ENCODE assay signal across 8 cellular contexts in genomic region chr11:13207665-13208594, GRCh38.
DNase-seq lines count a peak whose midpoint lies in the region; ATAC-seq and TF ChIP-seq lines count a peak whose summit lies in the region.

No MANE protein-coding gene starts in this region.

- H3K4me3 Mint-ChIP-seq in CD8-positive, alpha-beta T cell, result peak overlapping the region; percentile 79
- peak overlapping the region; percentile 71 for H3K4me3 Mint-ChIP-seq in activated T-helper 1 cell treated with anti-CD3 and anti-CD28 coated beads, Interleukin-12 subunit alpha, Interleukin-12 subunit beta, Interleukin-2, Interleukin-4 antibody, amounts not matched to agents 30 ng/mL and 10 ng/mL and 1 ng/mL, durations not matched to agents 14 hours and 24 hours and 36 hours

- peak overlapping the region; percentile 37 for H3K4me3 ChIP-seq in CD8-positive, alpha-beta T cell (ENCODE audit: low read depth, low read length)
- H3K4me3 ChIP-seq in foreskin fibroblast (ENCODE audit: low read depth in 1 of 2, low read length in 2 of 2), result peak overlapping the region; percentile 25 to 37
- H3K4me3 ChIP-seq in osteoblast (ENCODE audit: insufficient read depth, low read length), result peak overlapping the region; percentile 55

- H4K20me1 ChIP-seq in osteoblast (ENCODE audit: insufficient read depth, low read length), result no peaks in the 10 kb centered on the region

- H3K27ac Mint-ChIP-seq in CD8-positive, alpha-beta T cell, result peak overlapping the region; percentile 46
- H3K27ac Mint-ChIP-seq in activated T-helper 1 cell treated with anti-CD3 and anti-CD28 coated beads, Interleukin-12 subunit alpha, Interleukin-12 subunit beta, Interleukin-2, Interleukin-4 antibody, amounts not matched to agents 30 ng/mL and 10 ng/mL and 1 ng/mL, durations not matched to agents 14 hours and 24 hours and 36 hours, result peak overlapping the region; percentile 83

- H3K4me1 ChIP-seq in CD8-positive, alpha-beta T cell (ENCODE audit: insufficient read depth, low read length), result peaks cover 7% of the 10 kb centered on the region
- H3K4me1 ChIP-seq in osteoblast (ENCODE audit: insufficient read depth, low read length), result peaks cover 11% of the 10 kb centered on the region

- POLR2A ChIA-PET in CD8-positive, alpha-beta T cell (lab: Charles Lee), result interaction anchor here (0.7 kb wide), 1 partner anchor 16 kb away, joined by 4 read pairs; no protein-coding TSS in a partner anchor

- H3K4me1 Mint-ChIP-seq in CD8-positive, alpha-beta T cell (ENCODE audit: low read depth), result peaks cover 18% of the 10 kb centered on the region
- peaks cover 34% of the 10 kb centered on the region for H3K4me1 Mint-ChIP-seq in activated T-helper 1 cell treated with anti-CD3 and anti-CD28 coated beads, Interleukin-12 subunit alpha, Interleukin-12 subunit beta, Interleukin-2, Interleukin-4 antibody, amounts not matched to agents 30 ng/mL and 10 ng/mL and 1 ng/mL, durations not matched to agents 14 hours and 24 hours and 36 hours (ENCODE audit: low read depth)

- no peaks in the 10 kb centered on the region for H3K36me3 Mint-ChIP-seq in CD8-positive, alpha-beta T cell
- no peaks in the 10 kb centered on the region for H3K36me3 Mint-ChIP-seq in activated T-helper 1 cell treated with anti-CD3 and anti-CD28 coated beads, Interleukin-12 subunit alpha, Interleukin-12 subunit beta, Interleukin-2, Interleukin-4 antibody, amounts not matched to agents 30 ng/mL and 10 ng/mL and 1 ng/mL, durations not matched to agents 14 hours and 24 hours and 36 hours (ENCODE audit: low read depth)

- ATAC-seq in CD8-positive, alpha-beta T cell, result peak; percentile 69
- no peak for ATAC-seq in GM21786 (IDR thresholded peaks at IDR 0.05; ENCODE audit: unreplicated experiment)
- ATAC-seq in HG02763 (IDR thresholded peaks at IDR 0.05; ENCODE audit: unreplicated experiment), result no peak
- ATAC-seq in GM19463 (IDR thresholded peaks at IDR 0.05; ENCODE audit: unreplicated experiment), result no peak

- peak overlapping the region; percentile 87 for H2AFZ ChIP-seq in osteoblast (ENCODE audit: low read length)

- H3K9me3 Mint-ChIP-seq in CD8-positive, alpha-beta T cell, result no peaks in the 10 kb centered on the region
- H3K9me3 Mint-ChIP-seq in activated T-helper 1 cell treated with anti-CD3 and anti-CD28 coated beads, Interleukin-12 subunit alpha, Interleukin-12 subunit beta, Interleukin-2, Interleukin-4 antibody, amounts not matched to agents 30 ng/mL and 10 ng/mL and 1 ng/mL, durations not matched to agents 14 hours and 24 hours and 36 hours, result no peaks in the 10 kb centered on the region

- H3K27me3 Mint-ChIP-seq in CD8-positive, alpha-beta T cell (ENCODE audit: low read depth), result no peaks in the 10 kb centered on the region
- no peaks in the 10 kb centered on the region for H3K27me3 Mint-ChIP-seq in activated T-helper 1 cell treated with anti-CD3 and anti-CD28 coated beads, Interleukin-12 subunit alpha, Interleukin-12 subunit beta, Interleukin-2, Interleukin-4 antibody, amounts not matched to agents 30 ng/mL and 10 ng/mL and 1 ng/mL, durations not matched to agents 14 hours and 24 hours and 36 hours (ENCODE audit: insufficient read depth)

- H3K79me2 ChIP-seq in osteoblast (ENCODE audit: insufficient read depth, low read length), result no peaks in the 10 kb centered on the region

- no peak for TF ChIP-seq CTCF in CD8-positive, alpha-beta T cell (IDR thresholded peaks at IDR 0.05)
- TF ChIP-seq CTCF in foreskin fibroblast (IDR thresholded peaks at IDR 0.05; ENCODE audit: low read depth, low read length), result no peak
- no peak for TF ChIP-seq CTCF in osteoblast (IDR thresholded peaks at IDR 0.05; ENCODE audit: extremely low read depth, low read depth, low read length)

- H3K36me3 ChIP-seq in CD8-positive, alpha-beta T cell (ENCODE audit: insufficient read depth, low read length), result no peaks in the 10 kb centered on the region
- H3K36me3 ChIP-seq in osteoblast (ENCODE audit: insufficient read depth, low read length), result no peaks in the 10 kb centered on the region

- intact Hi-C loops in CD8-positive, alpha-beta T cell (cut with DNase I, micrococcal nuclease), result no loop called here
- intact Hi-C loops in activated T-helper 1 cell treated with anti-CD3 and anti-CD28 coated beads, Interleukin-12 subunit alpha, Interleukin-12 subunit beta, Interleukin-2, Interleukin-4 antibody, amounts not matched to agents 30 ng/mL and 10 ng/mL and 1 ng/mL, durations not matched to agents 14 hours and 24 hours and 36 hours (cut with micrococcal nuclease), result loop anchor here (1.0 to 10.0 kb wide), 10 partner anchors 25 to 1439 kb away; partner anchors contain the start of genes BMAL1, BTBD10, FAR1 and MICAL2

- H3K9me3 ChIP-seq in CD8-positive, alpha-beta T cell (ENCODE audit: low read length), result no peaks in the 10 kb centered on the region
- H3K9me3 ChIP-seq in osteoblast (ENCODE audit: low read depth, low read length), result no peaks in the 10 kb centered on the region

- peak overlapping the region; percentile 78 for H3K4me2 ChIP-seq in osteoblast (ENCODE audit: insufficient read depth, low read length)

- no peak overlapping the region for H3K27ac ChIP-seq in CD8-positive, alpha-beta T cell (ENCODE audit: low read depth, low read length)
- peak overlapping the region; percentile 70 for H3K27ac ChIP-seq in osteoblast (ENCODE audit: low read depth, low read length)

- DNase-seq in CD8-positive, alpha-beta T cell, result no peak
- DNase-seq in M059J (ENCODE audit: low read depth) (peak; percentile 83), foreskin fibroblast (peak; percentile 76 to 85), osteoblast (ENCODE audit: insufficient read length, low spot score, missing footprints) (no peak)
- DNase-seq in activated T-helper 1 cell treated with anti-CD3 and anti-CD28 coated beads, Interleukin-12 subunit alpha, Interleukin-12 subunit beta, Interleukin-2, Interleukin-4 antibody, amounts not matched to agents 30 ng/mL and 10 ng/mL and 1 ng/mL, durations not matched to agents 14 hours and 24 hours and 36 hours (ENCODE audit: low spot score), result no peak

- H3K27me3 ChIP-seq in CD8-positive, alpha-beta T cell (ENCODE audit: insufficient read depth, low read length), result no peaks in the 10 kb centered on the region
- H3K27me3 ChIP-seq in osteoblast (ENCODE audit: insufficient read depth, low read length), result no peaks in the 10 kb centered on the region

- CTCF ChIA-PET in CD8-positive, alpha-beta T cell (lab: Charles Lee), result interaction anchor here (0.6 to 3.5 kb wide), 5 partner anchors 31 to 255 kb away, joined by 3 to 25 read pairs (median 3); partner anchors contain the start of gene BTBD10

Comparison
In these comparisons a context has a peak if more than half of its experiments do, and no peak if none do; other contexts are left out.
1. DNase-seq: peak in M059J (single experiment) and foreskin fibroblast (2 of 2); none in CD8-positive, alpha-beta T cell (0 of 7), activated T-helper 1 cell treated with anti-CD3 and anti-CD28 coated beads, Interleukin-12 subunit alpha, Interleukin-12 subunit beta, Interleukin-2, Interleukin-4 antibody, amounts not matched to agents 30 ng/mL and 10 ng/mL and 1 ng/mL, durations not matched to agents 14 hours and 24 hours and 36 hours (single experiment) and osteoblast (single experiment).
2. Peak in every context shown above with its lines, with median percentiles within 50 percentile points of each other: H3K4me3 ChIP-seq.